ENCODE assay signal across 22 cellular contexts in genomic region chr11:131954146-131954545, GRCh38.
"Had no signal": no experiment of that assay in that cellular context is flagged by ENCODE, and none has a peak within 500 bp of the region (broad histone marks: within the 10 kb centered on the region; RNA-seq: fewer than 3 reads in every experiment).

No MANE protein-coding gene starts in this region.

- H3K4me3 Mint-ChIP-seq: activated CD4-positive, alpha-beta memory T cell treated with anti-CD3 and anti-CD28 coated beads, Interleukin-2, amount 10 ng/mL, durations not matched to agents 7 days and 5 days; activated CD4-positive, alpha-beta T cell treated with anti-CD3 and anti-CD28 coated beads for 36 hours; activated CD4-positive, alpha-beta T cell treated with anti-CD3 and anti-CD28 coated beads, Interleukin-2, amount 10 ng/mL, durations not matched to agents 24 days and 14 days; activated naive CD4-positive, alpha-beta T cell treated with anti-CD3 and anti-CD28 coated beads, Interleukin-2, amount 10 ng/mL, durations not matched to agents 7 days and 5 days; activated naive CD8-positive, alpha-beta T cell treated with anti-CD3 and anti-CD28 coated beads, Interleukin-2, amount 10 ng/mL, durations not matched to agents 7 days and 5 days; activated T-cell treated with anti-CD3 and anti-CD28 coated beads, Interleukin-2, amount 50 U/mL, for 24 hours; activated T-cell treated with anti-CD3 and anti-CD28 coated beads, Interleukin-2, amount 50 U/mL, for 72 hours; brain; central memory CD8-positive, alpha-beta T cell had no signal

- H3K27ac Mint-ChIP-seq: activated CD4-positive, alpha-beta memory T cell treated with anti-CD3 and anti-CD28 coated beads, Interleukin-2, amount 10 ng/mL, durations not matched to agents 7 days and 5 days; activated CD4-positive, alpha-beta T cell treated with anti-CD3 and anti-CD28 coated beads for 36 hours; activated CD4-positive, alpha-beta T cell treated with anti-CD3 and anti-CD28 coated beads, Interleukin-2, amount 10 ng/mL, durations not matched to agents 24 days and 14 days; activated naive CD4-positive, alpha-beta T cell treated with anti-CD3 and anti-CD28 coated beads, Interleukin-2, amount 10 ng/mL, durations not matched to agents 7 days and 5 days; activated naive CD4-positive, alpha-beta T cell treated with anti-CD3 and anti-CD28 coated beads, Interleukin-2, amount 50 U/mL, for 72 hours; activated naive CD8-positive, alpha-beta T cell treated with anti-CD3 and anti-CD28 coated beads, Interleukin-2, amount 10 ng/mL, durations not matched to agents 7 days and 5 days; activated T-cell treated with anti-CD3 and anti-CD28 coated beads, Interleukin-2, amount 50 U/mL, for 24 hours; activated T-cell treated with anti-CD3 and anti-CD28 coated beads, Interleukin-2, amount 50 U/mL, for 72 hours had no signal

- H3K9me3 Mint-ChIP-seq: activated CD4-positive, alpha-beta memory T cell treated with anti-CD3 and anti-CD28 coated beads, Interleukin-2, amount 10 ng/mL, durations not matched to agents 7 days and 5 days; activated CD4-positive, alpha-beta T cell treated with anti-CD3 and anti-CD28 coated beads, Interleukin-2, amount 10 ng/mL, durations not matched to agents 24 days and 14 days; activated naive CD8-positive, alpha-beta T cell treated with anti-CD3 and anti-CD28 coated beads, Interleukin-2, amount 10 ng/mL, durations not matched to agents 7 days and 5 days had no signal

- H3K36me3 Mint-ChIP-seq: activated naive CD4-positive, alpha-beta T cell treated with anti-CD3 and anti-CD28 coated beads, Interleukin-2, amount 10 ng/mL, durations not matched to agents 7 days and 5 days; activated naive CD8-positive, alpha-beta T cell treated with anti-CD3 and anti-CD28 coated beads, Interleukin-2, amount 10 ng/mL, durations not matched to agents 7 days and 5 days had no signal

- H3K4me1 Mint-ChIP-seq: activated CD4-positive, alpha-beta memory T cell treated with anti-CD3 and anti-CD28 coated beads, Interleukin-2, amount 10 ng/mL, durations not matched to agents 7 days and 5 days; activated CD4-positive, alpha-beta T cell treated with anti-CD3 and anti-CD28 coated beads for 36 hours; activated CD4-positive, alpha-beta T cell treated with anti-CD3 and anti-CD28 coated beads, Interleukin-2, amount 10 ng/mL, durations not matched to agents 24 days and 14 days; activated naive CD4-positive, alpha-beta T cell treated with anti-CD3 and anti-CD28 coated beads, Interleukin-2, amount 10 ng/mL, durations not matched to agents 7 days and 5 days; activated naive CD8-positive, alpha-beta T cell treated with anti-CD3 and anti-CD28 coated beads, Interleukin-2, amount 10 ng/mL, durations not matched to agents 7 days and 5 days; central memory CD8-positive, alpha-beta T cell had no signal

- H3K27me3 Mint-ChIP-seq: activated CD4-positive, alpha-beta memory T cell treated with anti-CD3 and anti-CD28 coated beads, Interleukin-2, amount 10 ng/mL, durations not matched to agents 7 days and 5 days; activated CD4-positive, alpha-beta T cell treated with anti-CD3 and anti-CD28 coated beads, Interleukin-2, amount 10 ng/mL, durations not matched to agents 24 days and 14 days; activated naive CD4-positive, alpha-beta T cell treated with anti-CD3 and anti-CD28 coated beads, Interleukin-2, amount 10 ng/mL, durations not matched to agents 7 days and 5 days; activated naive CD8-positive, alpha-beta T cell treated with anti-CD3 and anti-CD28 coated beads, Interleukin-2, amount 10 ng/mL, durations not matched to agents 7 days and 5 days; activated T-cell treated with anti-CD3 and anti-CD28 coated beads, Interleukin-2, amount 50 U/mL, for 24 hours; brain; central memory CD8-positive, alpha-beta T cell had no signal

- DNase-seq: activated CD4-positive, alpha-beta memory T cell treated with anti-CD3 and anti-CD28 coated beads, Interleukin-2, amount 10 ng/mL, durations not matched to agents 7 days and 5 days; activated CD4-positive, alpha-beta T cell treated with anti-CD3 and anti-CD28 coated beads for 36 hours; activated CD4-positive, alpha-beta T cell treated with anti-CD3 and anti-CD28 coated beads, Interleukin-2, amount 10 ng/mL, durations not matched to agents 24 days and 14 days; activated CD4-positive, CD25-positive, alpha-beta regulatory T cell; activated CD4-positive, CD25-positive, alpha-beta regulatory T cell treated with anti-CD3 and anti-CD28 coated beads, Interleukin-2, amount 50 U/mL, for 72 hours; activated CD8-positive, alpha-beta memory T cell treated with anti-CD3 and anti-CD28 coated beads, Interleukin-2, amount 50 U/mL, for 48 hours; activated gamma-delta T cell; activated naive CD4-positive, alpha-beta T cell; activated naive CD4-positive, alpha-beta T cell treated with anti-CD3 and anti-CD28 coated beads, Interleukin-2, amount 10 ng/mL, durations not matched to agents 7 days and 5 days; activated naive CD8-positive, alpha-beta T cell treated with anti-CD3 and anti-CD28 coated beads, Interleukin-2, amount 10 ng/mL, durations not matched to agents 7 days and 5 days; activated T-cell treated with anti-CD3 and anti-CD28 coated beads for 4 hours; activated T-cell treated with anti-CD3 and anti-CD28 coated beads, Interleukin-2, amount 50 U/mL, for 24 hours; activated T-cell treated with anti-CD3 and anti-CD28 coated beads, Interleukin-2, amount 50 U/mL, for 72 hours; colonic mucosa; effector CD8-positive, alpha-beta T cell; esophagus squamous epithelium; foreskin melanocyte; T-helper 2 cell had no signal

- ATAC-seq: activated CD4-positive, alpha-beta T cell treated with anti-CD3 and anti-CD28 coated beads for 36 hours; activated naive CD4-positive, alpha-beta T cell treated with anti-CD3 and anti-CD28 coated beads, Interleukin-2, amount 50 U/mL, for 72 hours; activated T-cell treated with anti-CD3 and anti-CD28 coated beads, Interleukin-2, amount 50 U/mL, for 72 hours; gastroesophageal sphincter had no signal
